In genomic region chr3:177336841-177337430, GRCh38 we compare ENCODE assay signal across 14 cellular contexts.
DNase-seq lines count a peak whose midpoint lies in the region; ATAC-seq and TF ChIP-seq lines count a peak whose summit lies in the region.
"Had no signal": no experiment of that assay in that cellular context is flagged by ENCODE, and none has a peak within 500 bp of the region (broad histone marks: within the 10 kb centered on the region; RNA-seq: fewer than 3 reads in every experiment).

No MANE protein-coding gene starts in this region.

- H3K79me2 ChIP-seq in mammary epithelial cell (ENCODE audit: insufficient read depth, low read length), result no peaks in the 10 kb centered on the region

- intact Hi-C loops in mammary epithelial cell (cut with micrococcal nuclease), result no loop called here
- intact Hi-C loops in MCF 10A (cut with micrococcal nuclease), result no loop called here
- intact Hi-C loops in right lobe of liver (cut with DNase I), result no loop called here

- CTCF ChIA-PET in mammary epithelial cell (lab: Charles Lee; ENCODE audit: low non-redundant PET), result no interaction called here
- CTCF ChIA-PET in MCF 10A (lab: Yijun Ruan, JAX), result interaction anchor here (0.6 to 1.5 kb wide), 4 partner anchors 110 to 843 kb away, joined by 3 to 5 read pairs (median 3); no protein-coding TSS in a partner anchor

- H3K27ac Mint-ChIP-seq in MCF 10A (ENCODE audit: low read depth, unreplicated experiment), result no peak overlapping the region
- peak overlapping the region; percentile 80 for H3K27ac Mint-ChIP-seq in activated T-helper 17 cell treated with anti-CD3 and anti-CD28 coated beads, Interleukin-2, amount 50 U/mL, for 72 hours
- peak overlapping the region in 1 of 10 donors; percentile 74 for H3K27ac Mint-ChIP-seq in naive thymus-derived CD8-positive, alpha-beta T cell

- DNase-seq in mammary epithelial cell (no peak), MCF 10A (ENCODE audit: unreplicated experiment) (no peak), iris pigment epithelial cell (ENCODE audit: low read depth) (peak; percentile 67), NK-92 (lab: John Stamatoyannopoulos, UW; ENCODE audit: unreplicated experiment) (no peak), right lobe of liver (no peak)
- DNase-seq in naive thymus-derived CD8-positive, alpha-beta T cell, result no peak
- DNase-seq: islet precursor cell, NCI-H1436, NCI-H524 treated with DMSO at 0.1 percent for 48 hours, SIG-M5 had no signal

- H3K36me3 ChIP-seq in mammary epithelial cell (ENCODE audit: insufficient read depth, low read length) (no peaks in the 10 kb centered on the region), subcutaneous abdominal adipose tissue (ENCODE audit: control insufficient read depth in 5 of 5, insufficient read depth in 5 of 5, low read length in 5 of 5) (no peaks in the 10 kb centered on the region), right lobe of liver (no peaks in the 10 kb centered on the region)
- H3K36me3 ChIP-seq: BLaER1 had no signal

- no peak overlapping the region for H3K4me2 ChIP-seq in mammary epithelial cell (ENCODE audit: insufficient read depth, low read depth, low read length)
- H3K4me2 ChIP-seq: BLaER1 had no signal

- no peak for ATAC-seq in activated T-helper 17 cell treated with anti-CD3 and anti-CD28 coated beads, Interleukin-2, amount 50 U/mL, for 72 hours (replicated peaks)
- no peak for ATAC-seq in naive thymus-derived CD8-positive, alpha-beta T cell
- ATAC-seq in right lobe of liver, result no peak

- no peaks in the 10 kb centered on the region for H3K9me3 ChIP-seq in mammary epithelial cell (replicated peaks; ENCODE audit: insufficient read depth, low read length)
- H3K9me3 ChIP-seq in subcutaneous abdominal adipose tissue (ENCODE audit: control insufficient read depth in 5 of 5, low read length in 5 of 5), result no peaks in the 10 kb centered on the region
- H3K9me3 ChIP-seq in right lobe of liver, result no peaks in the 10 kb centered on the region

- no peaks in the 10 kb centered on the region for H3K27me3 ChIP-seq in mammary epithelial cell (ENCODE audit: insufficient read depth, low read length)
- no peaks in the 10 kb centered on the region for H3K27me3 ChIP-seq in subcutaneous abdominal adipose tissue (ENCODE audit: control insufficient read depth in 5 of 5, insufficient read depth in 4 of 5, low read length in 5 of 5)
- no peaks in the 10 kb centered on the region for H3K27me3 ChIP-seq in right lobe of liver
- H3K27me3 ChIP-seq: BLaER1 had no signal

- in situ Hi-C loops in mammary epithelial cell (cut with MboI; ENCODE audit: low sequenced_read_pairs in 2 of 2), result no loop called here

- dilution Hi-C loops in mammary epithelial cell (cut with HindIII; ENCODE audit: low sequenced_read_pairs), result no loop called here

- no peaks in the 10 kb centered on the region for H3K36me3 Mint-ChIP-seq in MCF 10A (ENCODE audit: insufficient read depth, unreplicated experiment)
- H3K36me3 Mint-ChIP-seq in activated T-helper 17 cell treated with anti-CD3 and anti-CD28 coated beads, Interleukin-2, amount 50 U/mL, for 72 hours (ENCODE audit: low read depth), result peaks cover 6% of the 10 kb centered on the region
- H3K36me3 Mint-ChIP-seq in naive thymus-derived CD8-positive, alpha-beta T cell, result no peaks in the 10 kb centered on the region

- H3K27ac ChIP-seq in mammary epithelial cell (ENCODE audit: insufficient read depth, low read depth, low read length) (peak overlapping the region; percentile 27), subcutaneous abdominal adipose tissue (ENCODE audit: low read depth, low read length) (peak overlapping the region; percentile 74), right lobe of liver (no peak overlapping the region)
- H3K27ac ChIP-seq: BLaER1, VCaP had no signal

- H3K4me3 ChIP-seq in mammary epithelial cell (replicated peaks in 1 of 3; ENCODE audit: insufficient read depth in 1 of 3, low read depth in 2 of 3, low read length in 3 of 3) (no peak overlapping the region), subcutaneous abdominal adipose tissue (ENCODE audit: low read depth in 1 of 5, low read length in 5 of 5) (no peak overlapping the region), right lobe of liver (no peak overlapping the region)
- H3K4me3 ChIP-seq: BLaER1 had no signal

- peaks cover 23% of the 10 kb centered on the region for H3K4me1 Mint-ChIP-seq in MCF 10A (ENCODE audit: insufficient read depth, unreplicated experiment)
- peaks cover 9% of the 10 kb centered on the region for H3K4me1 Mint-ChIP-seq in activated T-helper 17 cell treated with anti-CD3 and anti-CD28 coated beads, Interleukin-2, amount 50 U/mL, for 72 hours
- H3K4me1 Mint-ChIP-seq in naive thymus-derived CD8-positive, alpha-beta T cell, result peaks cover 4 to 65% (median 19%) of the 10 kb centered on the region in 4 donors

- BruUV-seq in mammary epithelial cell (replicated peaks; lab: Mats Ljungman, UMichigan) (no TSS peak), MCF 10A (replicated peaks; lab: Mats Ljungman, UMichigan) (no TSS peak)

- H2AFZ ChIP-seq in mammary epithelial cell (ENCODE audit: low read depth, low read length), result peak overlapping the region; percentile 20

- H3K4me3 Mint-ChIP-seq in MCF 10A (ENCODE audit: unreplicated experiment), result no peak overlapping the region
- peak overlapping the region; percentile 29 for H3K4me3 Mint-ChIP-seq in activated T-helper 17 cell treated with anti-CD3 and anti-CD28 coated beads, Interleukin-2, amount 50 U/mL, for 72 hours
- H3K4me3 Mint-ChIP-seq in naive thymus-derived CD8-positive, alpha-beta T cell, result no peak overlapping the region

- no peaks in the 10 kb centered on the region for H4K20me1 ChIP-seq in mammary epithelial cell (ENCODE audit: insufficient read depth, low read length)
- H4K20me1 ChIP-seq: BLaER1 had no signal

- H3K27me3 Mint-ChIP-seq in MCF 10A (ENCODE audit: insufficient read depth, unreplicated experiment), result no peaks in the 10 kb centered on the region
- peaks cover 3% of the 10 kb centered on the region for H3K27me3 Mint-ChIP-seq in activated T-helper 17 cell treated with anti-CD3 and anti-CD28 coated beads, Interleukin-2, amount 50 U/mL, for 72 hours
- H3K27me3 Mint-ChIP-seq in naive thymus-derived CD8-positive, alpha-beta T cell, result no peaks in the 10 kb centered on the region

- WGBS in mammary epithelial cell (ENCODE audit: low coverage, missing lambda C conversion rate), result 96% methylated on average over 5 of the region's 5 CpGs
- 88% methylated on average over 5 of the region's 5 CpGs for WGBS in right lobe of liver (ENCODE audit: insufficient coverage, low coverage, low lambda C conversion rate, missing lambda C conversion rate)

- H3K9me3 Mint-ChIP-seq in MCF 10A (ENCODE audit: unreplicated experiment), result no peaks in the 10 kb centered on the region
- H3K9me3 Mint-ChIP-seq in activated T-helper 17 cell treated with anti-CD3 and anti-CD28 coated beads, Interleukin-2, amount 50 U/mL, for 72 hours, result no peaks in the 10 kb centered on the region
- no peaks in the 10 kb centered on the region for H3K9me3 Mint-ChIP-seq in naive thymus-derived CD8-positive, alpha-beta T cell

- TF ChIP-seq POLR2A in right lobe of liver (IDR thresholded peaks at IDR 0.05), result no peak

- H3K9ac ChIP-seq in mammary epithelial cell (ENCODE audit: insufficient read depth, low read length) (no peak overlapping the region), subcutaneous abdominal adipose tissue (ENCODE audit: low read length in 5 of 5) (peak overlapping the region in 1 of 5 donors; percentile 42)
- H3K9ac ChIP-seq: BLaER1 had no signal

- no peak for TF ChIP-seq CTCF in mammary epithelial cell (conservative IDR thresholded peaks at IDR 0.05 in 1 of 2, IDR thresholded peaks at IDR 0.05 in 1 of 2; ENCODE audit: extremely low read depth in 1 of 2, insufficient read depth in 1 of 2, low read depth in 1 of 2, low read length in 2 of 2)
- TF ChIP-seq CTCF in MCF 10A (IDR thresholded peaks at IDR 0.05; ENCODE audit: unreplicated experiment), result no peak
- TF ChIP-seq CTCF in right lobe of liver (IDR thresholded peaks at IDR 0.05), result no peak

- POLR2A ChIA-PET in MCF 10A (lab: Yijun Ruan, JAX), result interaction anchor here (0.7 to 1.1 kb wide), 4 partner anchors 9 to 1029 kb away, joined by 3 to 5 read pairs (median 4); no protein-coding TSS in a partner anchor
- POLR2A ChIA-PET in naive thymus-derived CD8-positive, alpha-beta T cell (lab: Charles Lee), result interaction anchor here (0.7 kb wide), 1 partner anchor 340 kb away, joined by 3 read pairs; no protein-coding TSS in a partner anchor

- peaks cover 12% of the 10 kb centered on the region for H3K4me1 ChIP-seq in mammary epithelial cell (ENCODE audit: insufficient read depth, low read length)
- peaks cover 8 to 69% (median 61%) of the 10 kb centered on the region in 5 donors for H3K4me1 ChIP-seq in subcutaneous abdominal adipose tissue (ENCODE audit: control insufficient read depth in 5 of 5, insufficient read depth in 5 of 5, low read length in 5 of 5)
- peaks cover 0 to 10% (median 4%) of the 10 kb centered on the region in 4 donors for H3K4me1 ChIP-seq in right lobe of liver

Comparison
In these comparisons a context has a peak if more than half of its experiments do, and no peak if none do; other contexts are left out.
1. H3K27ac ChIP-seq: peak in mammary epithelial cell (single experiment) and subcutaneous abdominal adipose tissue (single experiment); none in right lobe of liver (0 of 3).